In genomic region chr6:107540465-107540857, GRCh38 we compare ENCODE assay signal across 21 cellular contexts. TPM values are rescaled to one million over a fixed set of nuclear protein-coding genes. Genes with fewer than 3 reads are reported as not detected.
DNase-seq lines count a peak whose midpoint lies in the region; FAIRE-seq and TF ChIP-seq lines count a peak whose summit lies in the region.
"Had no signal": no experiment of that assay in that cellular context is flagged by ENCODE, and none has a peak within 500 bp of the region (broad histone marks: within the 10 kb centered on the region; RNA-seq: fewer than 3 reads in every experiment).

No MANE protein-coding gene starts in this region.

- peaks cover 7 to 22% of the 10 kb centered on the region in 2 donors for H3K4me1 ChIP-seq in kidney (ENCODE audit: control insufficient read depth in 1 of 2, insufficient read depth in 1 of 2, low read depth in 1 of 2, low read length in 2 of 2)

- TF ChIP-seq CTCF in kidney (IDR thresholded peaks at IDR 0.05; ENCODE audit: borderline replicate concordance, extremely low read depth, insufficient read depth) (no peak), progenitor cell of endocrine pancreas (IDR thresholded peaks at IDR 0.05; ENCODE audit: unreplicated experiment) (no peak)

- H3K27me3 Mint-ChIP-seq in progenitor cell of endocrine pancreas: no peaks in the 10 kb centered on the region

- peaks cover 7% of the 10 kb centered on the region for H3K36me3 Mint-ChIP-seq in progenitor cell of endocrine pancreas (ENCODE audit: insufficient read depth)
- H3K36me3 Mint-ChIP-seq: activated CD8-positive, alpha-beta memory T cell treated with anti-CD3 and anti-CD28 coated beads, Interleukin-2, amount 10 ng/mL, durations not matched to agents 7 days and 5 days; natural killer cell had no signal

- no peak for FAIRE-seq in kidney (lab: Jason Lieb, UNC)
- FAIRE-seq: A204.1 had no signal

- H3K9ac ChIP-seq in kidney (ENCODE audit: low read length in 2 of 2): peak overlapping the region in 1 of 2 donors; percentile 10
- H3K9ac ChIP-seq: BLaER1 treated with 17β-estradiol and CSF1 and Interleukin-3, amounts not matched to agents 10 nM and 100 nM had no signal

- H3K4me3 Mint-ChIP-seq in progenitor cell of endocrine pancreas (ENCODE audit: low read depth): peak overlapping the region; percentile 36
- H3K4me3 Mint-ChIP-seq: activated CD8-positive, alpha-beta memory T cell treated with anti-CD3 and anti-CD28 coated beads, Interleukin-2, amount 10 ng/mL, durations not matched to agents 7 days and 5 days; HFFc6; natural killer cell; T-helper 2 cell treated with Interferon-gamma antibody and Interleukin-4, amounts not matched to agents 5 μg/mL and 100 μg/mL, for 36 hours had no signal

- intact Hi-C loops in kidney (cut with DNase I): no loop called here

- peak overlapping the region; percentile 48 to 68 for H3K27ac ChIP-seq in kidney (ENCODE audit: low read depth in 2 of 2, low read length in 2 of 2)
- H3K27ac ChIP-seq: BLaER1 treated with 17β-estradiol and CSF1 and Interleukin-3, amounts not matched to agents 10 nM and 100 nM; SJSA1 had no signal

- no peaks in the 10 kb centered on the region for H3K9me3 Mint-ChIP-seq in progenitor cell of endocrine pancreas (ENCODE audit: low read depth)
- H3K9me3 Mint-ChIP-seq: HFFc6; natural killer cell; T-helper 2 cell treated with Interferon-gamma antibody and Interleukin-4, amounts not matched to agents 5 μg/mL and 100 μg/mL, for 36 hours had no signal

- no peaks in the 10 kb centered on the region for H3K36me3 ChIP-seq in kidney (ENCODE audit: control insufficient read depth in 1 of 2, insufficient read depth in 2 of 2, low read length in 2 of 2)
- H3K36me3 ChIP-seq: BLaER1 treated with 17β-estradiol and CSF1 and Interleukin-3, amounts not matched to agents 10 nM and 100 nM; SJSA1 had no signal

- H3K9me3 ChIP-seq in kidney (ENCODE audit: control insufficient read depth in 1 of 2, low read length in 2 of 2): no peaks in the 10 kb centered on the region
- H3K9me3 ChIP-seq: BLaER1 treated with 17β-estradiol and CSF1 and Interleukin-3, amounts not matched to agents 10 nM and 100 nM; SJSA1 had no signal

- H3K27ac Mint-ChIP-seq in progenitor cell of endocrine pancreas: peak overlapping the region; percentile 63
- H3K27ac Mint-ChIP-seq: activated CD8-positive, alpha-beta memory T cell treated with anti-CD3 and anti-CD28 coated beads, Interleukin-2, amount 10 ng/mL, durations not matched to agents 7 days and 5 days; HFFc6; natural killer cell; T-helper 2 cell treated with Interferon-gamma antibody and Interleukin-4, amounts not matched to agents 5 μg/mL and 100 μg/mL, for 36 hours had no signal

- no peak overlapping the region for H3K4me3 ChIP-seq in kidney (ENCODE audit: low read length in 2 of 2)
- H3K4me3 ChIP-seq: BLaER1 treated with 17β-estradiol and CSF1 and Interleukin-3, amounts not matched to agents 10 nM and 100 nM; SJSA1 had no signal

- H3K4me1 Mint-ChIP-seq in progenitor cell of endocrine pancreas (ENCODE audit: low read depth): peaks cover 24% of the 10 kb centered on the region
- H3K4me1 Mint-ChIP-seq: activated CD8-positive, alpha-beta memory T cell treated with anti-CD3 and anti-CD28 coated beads, Interleukin-2, amount 10 ng/mL, durations not matched to agents 7 days and 5 days; natural killer cell had no signal

- peak; percentile 27 for DNase-seq in NCI-H1092 treated with DMSO at 0.1 percent for 48 hours (lab: John Stamatoyannopoulos, UW)
- DNase-seq in NCI-H1092 (lab: John Stamatoyannopoulos, UW): no peak
- peak; percentile 42 for DNase-seq in NCI-H748 treated with DMSO at 0.1 percent for 48 hours (lab: John Stamatoyannopoulos, UW)
- no peak for DNase-seq in kidney
- DNase-seq in progenitor cell of endocrine pancreas (ENCODE audit: low spot score, unreplicated experiment): no peak
- DNase-seq in T-helper 9 cell: no peak
- DNase-seq in cerebellar nuclear complex (lab: John Stamatoyannopoulos, UW): no peak
- DNase-seq in HK-2 (ENCODE audit: unreplicated experiment): no peak
- DNase-seq: activated CD4-positive, alpha-beta T cell treated with anti-CD3 and anti-CD28 coated beads for 1 hour; activated CD8-positive, alpha-beta memory T cell treated with anti-CD3 and anti-CD28 coated beads, Interleukin-2, amount 10 ng/mL, durations not matched to agents 7 days and 5 days; activated effector memory CD4-positive, alpha-beta T cell treated with Interleukin-2 at 50 U/mL for 16 hours; effector CD4-positive, alpha-beta T cell; HFFc6; natural killer cell; NCI-H1436; NCI-H510A treated with DMSO at 0.1 percent for 48 hours; stimulated activated CD4-positive, alpha-beta T cell treated with anti-CD3 and anti-CD28 coated beads, Interleukin-12 subunit alpha, Interleukin-12 subunit beta, amount 100 ng/mL, for 4 hours had no signal

RNA-seq across cellular contexts. Expression of gene SOBP, which starts 50.5 kb away (rescaled TPM):
- total RNA-seq in kidney (9.5 TPM), progenitor cell of endocrine pancreas (15.4 and 17.0 TPM in 2 replicates)
- 5.4 TPM for polyA plus RNA-seq in kidney (ENCODE audit: insufficient read depth, low read depth, low replicate concordance)

Comparison
In these comparisons a context has a peak if more than half of its experiments do, and no peak if none do; other contexts are left out.
1. DNase-seq: peak in NCI-H1092 treated with DMSO at 0.1 percent for 48 hours (single experiment) and NCI-H748 treated with DMSO at 0.1 percent for 48 hours (single experiment); none in NCI-H1092 (single experiment), kidney (single experiment), progenitor cell of endocrine pancreas (single experiment), T-helper 9 cell (single experiment), cerebellar nuclear complex (0 of 2) and HK-2 (single experiment).